In genomic region chr10:8731415-8732110, GRCh38 we compare ENCODE assay signal across 16 cellular contexts.
DNase-seq lines count a peak whose midpoint lies in the region; ATAC-seq and TF ChIP-seq lines count a peak whose summit lies in the region.
"Had no signal": no experiment of that assay in that cellular context is flagged by ENCODE, and none has a peak within 500 bp of the region (broad histone marks: within the 10 kb centered on the region; RNA-seq: fewer than 3 reads in every experiment).

No MANE protein-coding gene starts in this region.

- H3K27me3 Mint-ChIP-seq in GM23338 (ENCODE audit: insufficient read depth, low read depth, poor library complexity) (peaks cover 4% of the 10 kb centered on the region), endodermal cell (ENCODE audit: insufficient read depth) (no peaks in the 10 kb centered on the region), neural progenitor cell (ENCODE audit: insufficient read depth, low read depth) (peaks cover 4% of the 10 kb centered on the region)
- H3K27me3 Mint-ChIP-seq: B cell had no signal

- H3K36me3 Mint-ChIP-seq in GM23338 (ENCODE audit: low read depth) (no peaks in the 10 kb centered on the region), endodermal cell (ENCODE audit: low read depth) (no peaks in the 10 kb centered on the region), neural progenitor cell (no peaks in the 10 kb centered on the region)
- H3K36me3 Mint-ChIP-seq: CD8-positive, alpha-beta T cell had no signal

- no peak overlapping the region for H3K4me3 ChIP-seq in GM23338
- H3K4me3 ChIP-seq in endodermal cell (ENCODE audit: low read length) = no peak overlapping the region
- no peak overlapping the region for H3K4me3 ChIP-seq in neural progenitor cell
- H3K4me3 ChIP-seq: BLaER1 treated with 17β-estradiol and CSF1 and Interleukin-3, amounts not matched to agents 10 nM and 100 nM; GM23248 had no signal

- no peaks in the 10 kb centered on the region for H3K4me1 ChIP-seq in GM23338 (ENCODE audit: insufficient read depth)
- H3K4me1 ChIP-seq in endodermal cell (ENCODE audit: control insufficient read depth, insufficient read depth, low read length) = no peaks in the 10 kb centered on the region
- peaks cover 18% of the 10 kb centered on the region for H3K4me1 ChIP-seq in neural progenitor cell
- H3K4me1 ChIP-seq: BLaER1 treated with 17β-estradiol and CSF1 and Interleukin-3, amounts not matched to agents 10 nM and 100 nM had no signal

- H3K27me3 ChIP-seq in GM23338 (ENCODE audit: insufficient read depth) = no peaks in the 10 kb centered on the region
- H3K27me3 ChIP-seq in endodermal cell (ENCODE audit: control insufficient read depth, insufficient read depth, low read length, poor library complexity, severe bottlenecking) = no peaks in the 10 kb centered on the region
- no peaks in the 10 kb centered on the region for H3K27me3 ChIP-seq in neural progenitor cell
- H3K27me3 ChIP-seq: BLaER1 treated with 17β-estradiol and CSF1 and Interleukin-3, amounts not matched to agents 10 nM and 100 nM had no signal

- H2AFZ ChIP-seq in GM23338 (no peak overlapping the region), neural progenitor cell (replicated peaks) (no peak overlapping the region)
- H2AFZ ChIP-seq: GM23248 had no signal

- H3K27ac ChIP-seq in GM23338 (ENCODE audit: low read depth) (no peak overlapping the region), endodermal cell (ENCODE audit: low read depth, low read length) (no peak overlapping the region), neural progenitor cell (no peak overlapping the region)
- H3K27ac ChIP-seq: BLaER1 treated with 17β-estradiol and CSF1 and Interleukin-3, amounts not matched to agents 10 nM and 100 nM; GM23248; HL-60 had no signal

- no peaks in the 10 kb centered on the region for H3K9me2 ChIP-seq in GM23338 (ENCODE audit: insufficient read depth)

- H4K20me1 ChIP-seq in GM23338 (replicated peaks; ENCODE audit: insufficient read depth) (no peaks in the 10 kb centered on the region), neural progenitor cell (ENCODE audit: low read depth) (no peaks in the 10 kb centered on the region)
- H4K20me1 ChIP-seq: BLaER1 treated with 17β-estradiol and CSF1 and Interleukin-3, amounts not matched to agents 10 nM and 100 nM had no signal

- no peaks in the 10 kb centered on the region for H3K9me3 Mint-ChIP-seq in GM23338
- H3K9me3 Mint-ChIP-seq in endodermal cell = no peaks in the 10 kb centered on the region
- no peaks in the 10 kb centered on the region for H3K9me3 Mint-ChIP-seq in neural progenitor cell
- H3K9me3 Mint-ChIP-seq: CD8-positive, alpha-beta T cell had no signal

- DNase-seq in GM23338 (ENCODE audit: low spot score) (peak; percentile 16), endodermal cell (no peak), neural progenitor cell (ENCODE audit: low spot score) (peak; percentile 55), retina (peak; percentile 18), NCI-H1048 (lab: John Stamatoyannopoulos, UW) (no peak), NCI-H2029 (lab: John Stamatoyannopoulos, UW) (no peak), NCI-H2171 (lab: John Stamatoyannopoulos, UW) (no peak)
- DNase-seq: CD8-positive, alpha-beta T cell; GDM1; GM23248; H7; HFFc6 had no signal

- H3K4me3 Mint-ChIP-seq in GM23338 = no peak overlapping the region
- no peak overlapping the region for H3K4me3 Mint-ChIP-seq in endodermal cell
- no peak overlapping the region for H3K4me3 Mint-ChIP-seq in neural progenitor cell
- H3K4me3 Mint-ChIP-seq: B cell; CD8-positive, alpha-beta T cell; HFFc6 had no signal

- H3K9ac ChIP-seq in endodermal cell (ENCODE audit: extremely low read depth, low read length, poor library complexity, severe bottlenecking) (no peak overlapping the region), neural progenitor cell (no peak overlapping the region)
- H3K9ac ChIP-seq: BLaER1 treated with 17β-estradiol and CSF1 and Interleukin-3, amounts not matched to agents 10 nM and 100 nM; GM23248 had no signal

- H3K27ac Mint-ChIP-seq in GM23338 (no peak overlapping the region), endodermal cell (peak overlapping the region; percentile 1), neural progenitor cell (peak overlapping the region; percentile 33)
- H3K27ac Mint-ChIP-seq: B cell; CD8-positive, alpha-beta T cell; HFFc6 had no signal

- no peak for TF ChIP-seq CTCF in GM23338 (conservative IDR thresholded peaks at IDR 0.05; ENCODE audit: low read depth in 2 of 2)
- TF ChIP-seq CTCF in endodermal cell (conservative IDR thresholded peaks at IDR 0.05) = no peak
- TF ChIP-seq CTCF in neural progenitor cell (IDR thresholded peaks at IDR 0.05) = no peak

- H3K9me3 ChIP-seq in endodermal cell (ENCODE audit: control insufficient read depth, low read length) (no peaks in the 10 kb centered on the region), neural progenitor cell (ENCODE audit: low read depth) (no peaks in the 10 kb centered on the region)
- H3K9me3 ChIP-seq: BLaER1 treated with 17β-estradiol and CSF1 and Interleukin-3, amounts not matched to agents 10 nM and 100 nM had no signal

- no peak overlapping the region for H3K4me2 ChIP-seq in GM23338
- H3K4me2 ChIP-seq in neural progenitor cell = peak overlapping the region; percentile 9
- H3K4me2 ChIP-seq: BLaER1 treated with 17β-estradiol and CSF1 and Interleukin-3, amounts not matched to agents 10 nM and 100 nM had no signal

- 92 to 93% methylated on average over 9 to 13 of the region's 13 CpGs for WGBS in endodermal cell (ENCODE audit: insufficient coverage in 1 of 2, insufficient read length in 1 of 2), 2 experiments

- no peak for ATAC-seq in GM23338
- ATAC-seq: CD8-positive, alpha-beta T cell; HCT116 had no signal

- H3K4me1 Mint-ChIP-seq in GM23338 (no peaks in the 10 kb centered on the region; the same call in 2 of the 3 replicates), endodermal cell (no peaks in the 10 kb centered on the region), neural progenitor cell (peaks cover 14% of the 10 kb centered on the region)
- H3K4me1 Mint-ChIP-seq: B cell had no signal

- no peaks in the 10 kb centered on the region for H3K36me3 ChIP-seq in GM23338 (ENCODE audit: insufficient read depth)
- no peaks in the 10 kb centered on the region for H3K36me3 ChIP-seq in endodermal cell (ENCODE audit: control insufficient read depth, insufficient read depth, low read length)
- no peaks in the 10 kb centered on the region for H3K36me3 ChIP-seq in neural progenitor cell
- H3K36me3 ChIP-seq: BLaER1 treated with 17β-estradiol and CSF1 and Interleukin-3, amounts not matched to agents 10 nM and 100 nM had no signal

- H3K79me2 ChIP-seq in GM23338 (replicated peaks; ENCODE audit: insufficient read depth) (no peaks in the 10 kb centered on the region), neural progenitor cell (ENCODE audit: low read depth) (no peaks in the 10 kb centered on the region)

- H3F3A ChIP-seq in GM23338 (replicated peaks; ENCODE audit: low read depth) (no peaks in the 10 kb centered on the region), neural progenitor cell (ENCODE audit: low read depth) (peaks cover 6% of the 10 kb centered on the region)

TF ChIP-seq in GM23338, 12 proteins besides CTCF, POLR2A, EP300 and RAD21 (continues in another document):
- no peak for TF ChIP-seq CREB1 (CRISPR knock-in tag; IDR thresholded peaks at IDR 0.05; ENCODE audit: low read depth)

Comparison
In these comparisons a context has a peak if more than half of its experiments do, and no peak if none do; other contexts are left out.
1. DNase-seq: peak in GM23338 (single experiment), neural progenitor cell (single experiment) and retina (single experiment); none in endodermal cell (single experiment), NCI-H1048 (single experiment), NCI-H2029 (single experiment) and NCI-H2171 (single experiment).